Comparison of ENCODE assay signal across 1 cellular context in genomic region chr17:65064452-65065019, GRCh38.
A peak's percentile ranks its signal among the peaks of the same experiment; 100 is the strongest.
TF ChIP-seq lines count a peak whose summit lies in the region.

No MANE protein-coding gene starts in this region.

TF ChIP-seq in K562, 482 proteins besides CTCF, POLR2A, EP300 and RAD21 (continued from another document and continues in another):
- TF ChIP-seq, protein P1, sequence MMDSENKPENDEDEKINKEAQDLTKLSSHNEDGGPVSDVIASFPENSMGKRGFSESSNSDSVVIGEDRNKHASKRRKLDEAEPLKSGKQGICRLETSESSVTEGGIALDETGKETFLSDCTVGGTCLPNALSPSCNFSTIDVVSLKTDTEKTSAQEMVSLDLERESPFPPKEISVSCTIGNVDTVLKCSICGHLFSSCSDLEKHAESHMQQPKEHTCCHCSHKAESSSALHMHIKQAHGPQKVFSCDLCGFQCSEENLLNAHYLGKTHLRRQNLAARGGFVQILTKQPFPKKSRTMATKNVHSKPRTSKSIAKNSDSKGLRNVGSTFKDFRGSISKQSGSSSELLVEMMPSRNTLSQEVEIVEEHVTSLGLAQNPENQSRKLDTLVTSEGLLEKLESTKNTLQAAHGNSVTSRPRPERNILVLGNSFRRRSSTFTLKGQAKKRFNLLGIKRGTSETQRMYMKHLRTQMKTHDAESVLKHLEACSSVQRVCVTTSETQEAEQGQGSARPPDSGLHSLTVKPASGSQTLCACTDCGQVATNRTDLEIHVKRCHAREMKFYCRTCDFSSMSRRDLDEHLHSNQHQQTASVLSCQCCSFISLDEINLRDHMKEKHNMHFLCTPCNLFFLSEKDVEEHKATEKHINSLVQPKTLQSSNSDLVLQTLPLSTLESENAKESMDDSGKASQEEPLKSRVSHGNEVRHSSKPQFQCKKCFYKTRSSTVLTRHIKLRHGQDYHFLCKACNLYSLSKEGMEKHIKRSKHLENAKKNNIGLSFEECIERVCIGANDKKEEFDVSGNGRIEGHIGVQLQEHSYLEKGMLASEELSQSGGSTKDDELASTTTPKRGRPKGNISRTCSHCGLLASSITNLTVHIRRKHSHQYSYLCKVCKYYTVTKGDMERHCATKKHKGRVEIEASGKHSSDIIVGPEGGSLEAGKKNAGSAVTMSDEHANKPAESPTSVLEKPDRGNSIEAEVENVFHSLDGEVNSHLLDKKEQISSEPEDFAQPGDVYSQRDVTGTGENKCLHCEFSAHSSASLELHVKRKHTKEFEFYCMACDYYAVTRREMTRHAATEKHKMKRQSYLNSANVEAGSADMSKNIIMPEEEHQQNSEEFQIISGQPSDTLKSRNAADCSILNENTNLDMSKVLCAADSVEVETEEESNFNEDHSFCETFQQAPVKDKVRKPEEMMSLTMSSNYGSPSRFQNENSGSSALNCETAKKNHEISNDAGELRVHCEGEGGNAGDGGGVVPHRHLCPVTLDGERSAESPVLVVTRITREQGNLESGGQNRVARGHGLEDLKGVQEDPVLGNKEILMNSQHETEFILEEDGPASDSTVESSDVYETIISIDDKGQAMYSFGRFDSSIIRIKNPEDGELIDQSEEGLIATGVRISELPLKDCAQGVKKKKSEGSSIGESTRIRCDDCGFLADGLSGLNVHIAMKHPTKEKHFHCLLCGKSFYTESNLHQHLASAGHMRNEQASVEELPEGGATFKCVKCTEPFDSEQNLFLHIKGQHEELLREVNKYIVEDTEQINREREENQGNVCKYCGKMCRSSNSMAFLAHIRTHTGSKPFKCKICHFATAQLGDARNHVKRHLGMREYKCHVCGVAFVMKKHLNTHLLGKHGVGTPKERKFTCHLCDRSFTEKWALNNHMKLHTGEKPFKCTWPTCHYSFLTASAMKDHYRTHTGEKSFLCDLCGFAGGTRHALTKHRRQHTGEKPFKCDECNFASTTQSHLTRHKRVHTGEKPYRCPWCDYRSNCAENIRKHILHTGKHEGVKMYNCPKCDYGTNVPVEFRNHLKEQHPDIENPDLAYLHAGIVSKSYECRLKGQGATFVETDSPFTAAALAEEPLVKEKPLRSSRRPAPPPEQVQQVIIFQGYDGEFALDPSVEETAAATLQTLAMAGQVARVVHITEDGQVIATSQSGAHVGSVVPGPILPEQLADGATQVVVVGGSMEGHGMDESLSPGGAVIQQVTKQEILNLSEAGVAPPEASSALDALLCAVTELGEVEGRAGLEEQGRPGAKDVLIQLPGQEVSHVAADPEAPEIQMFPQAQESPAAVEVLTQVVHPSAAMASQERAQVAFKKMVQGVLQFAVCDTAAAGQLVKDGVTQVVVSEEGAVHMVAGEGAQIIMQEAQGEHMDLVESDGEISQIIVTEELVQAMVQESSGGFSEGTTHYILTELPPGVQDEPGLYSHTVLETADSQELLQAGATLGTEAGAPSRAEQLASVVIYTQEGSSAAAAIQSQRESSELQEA (IDR thresholded peaks at IDR 0.05; ENCODE audit: low read depth) = no peak
- TF ChIP-seq RBM14 (IDR thresholded peaks at IDR 0.05; ENCODE audit: borderline replicate concordance, insufficient read depth, low read depth, low read length) (no peak), SMAD1 (IDR thresholded peaks at IDR 0.05; ENCODE audit: low read depth, low read length, partially characterized antibody) (no peak), MED1 (CRISPR knock-in tag; IDR thresholded peaks at IDR 0.05; ENCODE audit: borderline replicate concordance) (no peak), TEAD4 (IDR thresholded peaks at IDR 0.05; ENCODE audit: low read length) (no peak), TEAD4 (CRISPR knock-in tag; IDR thresholded peaks at IDR 0.05; ENCODE audit: borderline replicate concordance) (no peak), BRD4 (IDR thresholded peaks at IDR 0.05) (no peak), LARP7 (IDR thresholded peaks at IDR 0.05) (no peak), ZNF395 (CRISPR knock-in tag; IDR thresholded peaks at IDR 0.05) (0 out of 2 replicates have a peak, but pooled peaks have one; percentile 30), ELF1 (tag; IDR thresholded peaks at IDR 0.05) (no peak), NEUROD1 (IDR thresholded peaks at IDR 0.05; ENCODE audit: borderline replicate concordance, low read depth, low read length, partially characterized antibody) (no peak), SREBF1 (IDR thresholded peaks at IDR 0.05; ENCODE audit: borderline replicate concordance, low read depth, low read length) (no peak), MEF2D (tag; conservative IDR thresholded peaks at IDR 0.05; ENCODE audit: low read depth) (no peak), NELFE (IDR thresholded peaks at IDR 0.05; ENCODE audit: insufficient read depth, insufficient read length) (no peak), C11orf30 (IDR thresholded peaks at IDR 0.05; ENCODE audit: low read depth) (peak; percentile 96), ZNF311 (CRISPR knock-in tag; IDR thresholded peaks at IDR 0.05) (no peak), ZNF668 (CRISPR knock-in tag; IDR thresholded peaks at IDR 0.05) (no peak), ZNF133 (CRISPR knock-in tag; IDR thresholded peaks at IDR 0.05) (no peak), FOXM1 (IDR thresholded peaks at IDR 0.05; ENCODE audit: low read depth) (no peak), FOXM1 (CRISPR knock-in tag; IDR thresholded peaks at IDR 0.05; ENCODE audit: low read depth) (no peak), PRPF4 (IDR thresholded peaks at IDR 0.05; ENCODE audit: insufficient read depth, low read depth, low read length, poor library complexity, severe bottlenecking) (no peak), NR3C1 (CRISPR knock-in tag; IDR thresholded peaks at IDR 0.05) (no peak), ZNF79 (CRISPR knock-in tag; IDR thresholded peaks at IDR 0.05; ENCODE audit: low read depth) (no peak), SFPQ (IDR thresholded peaks at IDR 0.05; ENCODE audit: low read depth, low read length) (no peak), ZNF778 (CRISPR knock-in tag; IDR thresholded peaks at IDR 0.05) (no peak), ADNP (tag; IDR thresholded peaks at IDR 0.05) (no peak), NRF1 (conservative IDR thresholded peaks at IDR 0.05 in 1 of 2, IDR thresholded peaks at IDR 0.05 in 1 of 2) (peak; percentile 22 to 34; a peak in 3 of 4 replicates), JUND (IDR thresholded peaks at IDR 0.05; ENCODE audit: borderline replicate concordance, low read depth, low read length) (peak; percentile 58; the same call in 1 of the 2 replicates), JUND (tag; IDR thresholded peaks at IDR 0.05; ENCODE audit: borderline replicate concordance, low read depth, low read length) (peak; percentile 58; the same call in 1 of the 3 replicates), ILK (tag; IDR thresholded peaks at IDR 0.05; ENCODE audit: borderline replicate concordance, low read depth) (no peak), SMAD3 (CRISPR knock-in tag; conservative IDR thresholded peaks at IDR 0.05) (no peak), TRIM25 (IDR thresholded peaks at IDR 0.05; ENCODE audit: borderline replicate concordance) (no peak), ZNF253 (CRISPR knock-in tag; conservative IDR thresholded peaks at IDR 0.05) (no peak), GATA2 (CRISPR knock-in tag; IDR thresholded peaks at IDR 0.05) (no peak), THRA (IDR thresholded peaks at IDR 0.05) (no peak), MIER1 (IDR thresholded peaks at IDR 0.05; ENCODE audit: low read depth) (no peak), ETV1 (tag; conservative IDR thresholded peaks at IDR 0.05; ENCODE audit: low read depth) (no peak), ZNF280B (CRISPR knock-in tag; IDR thresholded peaks at IDR 0.05) (no peak)
- TF ChIP-seq, protein P2, sequence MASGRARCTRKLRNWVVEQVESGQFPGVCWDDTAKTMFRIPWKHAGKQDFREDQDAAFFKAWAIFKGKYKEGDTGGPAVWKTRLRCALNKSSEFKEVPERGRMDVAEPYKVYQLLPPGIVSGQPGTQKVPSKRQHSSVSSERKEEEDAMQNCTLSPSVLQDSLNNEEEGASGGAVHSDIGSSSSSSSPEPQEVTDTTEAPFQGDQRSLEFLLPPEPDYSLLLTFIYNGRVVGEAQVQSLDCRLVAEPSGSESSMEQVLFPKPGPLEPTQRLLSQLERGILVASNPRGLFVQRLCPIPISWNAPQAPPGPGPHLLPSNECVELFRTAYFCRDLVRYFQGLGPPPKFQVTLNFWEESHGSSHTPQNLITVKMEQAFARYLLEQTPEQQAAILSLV (tag; IDR thresholded peaks at IDR 0.05) = no peak
- TF ChIP-seq, protein P3, sequence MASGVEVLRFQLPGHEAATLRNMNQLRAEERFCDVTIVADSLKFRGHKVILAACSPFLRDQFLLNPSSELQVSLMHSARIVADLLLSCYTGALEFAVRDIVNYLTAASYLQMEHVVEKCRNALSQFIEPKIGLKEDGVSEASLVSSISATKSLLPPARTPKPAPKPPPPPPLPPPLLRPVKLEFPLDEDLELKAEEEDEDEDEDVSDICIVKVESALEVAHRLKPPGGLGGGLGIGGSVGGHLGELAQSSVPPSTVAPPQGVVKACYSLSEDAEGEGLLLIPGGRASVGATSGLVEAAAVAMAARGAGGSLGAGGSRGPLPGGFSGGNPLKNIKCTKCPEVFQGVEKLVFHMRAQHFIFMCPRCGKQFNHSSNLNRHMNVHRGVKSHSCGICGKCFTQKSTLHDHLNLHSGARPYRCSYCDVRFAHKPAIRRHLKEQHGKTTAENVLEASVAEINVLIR (CRISPR knock-in tag; IDR thresholded peaks at IDR 0.05) = no peak
- TF ChIP-seq, protein P4, sequence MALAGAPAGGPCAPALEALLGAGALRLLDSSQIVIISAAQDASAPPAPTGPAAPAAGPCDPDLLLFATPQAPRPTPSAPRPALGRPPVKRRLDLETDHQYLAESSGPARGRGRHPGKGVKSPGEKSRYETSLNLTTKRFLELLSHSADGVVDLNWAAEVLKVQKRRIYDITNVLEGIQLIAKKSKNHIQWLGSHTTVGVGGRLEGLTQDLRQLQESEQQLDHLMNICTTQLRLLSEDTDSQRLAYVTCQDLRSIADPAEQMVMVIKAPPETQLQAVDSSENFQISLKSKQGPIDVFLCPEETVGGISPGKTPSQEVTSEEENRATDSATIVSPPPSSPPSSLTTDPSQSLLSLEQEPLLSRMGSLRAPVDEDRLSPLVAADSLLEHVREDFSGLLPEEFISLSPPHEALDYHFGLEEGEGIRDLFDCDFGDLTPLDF (CRISPR knock-in tag; IDR thresholded peaks at IDR 0.05) = no peak
- TF ChIP-seq, protein P5, sequence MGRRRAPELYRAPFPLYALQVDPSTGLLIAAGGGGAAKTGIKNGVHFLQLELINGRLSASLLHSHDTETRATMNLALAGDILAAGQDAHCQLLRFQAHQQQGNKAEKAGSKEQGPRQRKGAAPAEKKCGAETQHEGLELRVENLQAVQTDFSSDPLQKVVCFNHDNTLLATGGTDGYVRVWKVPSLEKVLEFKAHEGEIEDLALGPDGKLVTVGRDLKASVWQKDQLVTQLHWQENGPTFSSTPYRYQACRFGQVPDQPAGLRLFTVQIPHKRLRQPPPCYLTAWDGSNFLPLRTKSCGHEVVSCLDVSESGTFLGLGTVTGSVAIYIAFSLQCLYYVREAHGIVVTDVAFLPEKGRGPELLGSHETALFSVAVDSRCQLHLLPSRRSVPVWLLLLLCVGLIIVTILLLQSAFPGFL (CRISPR knock-in tag; IDR thresholded peaks at IDR 0.05) = no peak
